In the genomic region with DNA sequence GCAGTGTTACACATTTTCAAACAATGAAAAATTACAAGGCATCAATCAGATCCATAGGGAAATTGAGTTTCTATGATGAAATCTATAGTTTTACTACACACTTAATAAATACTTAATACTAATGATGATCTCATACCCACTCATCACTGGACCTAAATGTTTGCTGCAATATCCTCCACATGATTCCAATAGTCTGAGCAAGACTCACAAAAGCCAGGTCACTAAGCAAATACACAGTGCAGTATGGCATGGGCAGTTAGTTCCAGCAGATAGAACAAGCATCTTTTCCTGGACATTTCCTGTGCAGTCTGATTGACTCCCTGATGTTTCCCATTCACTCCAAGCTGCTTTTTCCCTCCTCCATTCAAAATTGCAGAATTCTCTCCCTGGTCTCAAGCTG, we compare ENCODE assay signal across 37 cellular contexts.
"Had no signal": no experiment of that assay in that cellular context is flagged by ENCODE, and none has a peak within 500 bp of the region (broad histone marks: within the 10 kb centered on the region; RNA-seq: fewer than 3 reads in every experiment).

No MANE protein-coding gene starts in this region.

- H3K4me3 ChIP-seq: body of pancreas, cardiac muscle cell, coronary artery, dorsolateral prefrontal cortex, lower lobe of right lung, neural progenitor cell, psoas muscle, right atrium auricular region, smooth muscle cell, upper lobe of left lung had no signal

- H3K27ac ChIP-seq: body of pancreas, cardiac muscle cell, coronary artery, dorsolateral prefrontal cortex, lower lobe of right lung, neural progenitor cell, parathyroid adenoma, psoas muscle, right atrium auricular region, upper lobe of left lung, WERI-Rb-1 had no signal

- H3K27me3 Mint-ChIP-seq: activated CD4-positive, alpha-beta memory T cell treated with anti-CD3 and anti-CD28 coated beads, Interleukin-2, amount 10 ng/mL, durations not matched to agents 7 days and 5 days; activated CD4-positive, alpha-beta T cell treated with anti-CD3 and anti-CD28 coated beads, Interleukin-2, amount 10 ng/mL, durations not matched to agents 7 days and 5 days; activated naive CD8-positive, alpha-beta T cell; activated T-cell treated with anti-CD3 and anti-CD28 coated beads, Interleukin-2, amount 50 U/mL, for 24 hours; stimulated activated memory B cell treated with anti-CD40 and anti-IgM and Interleukin-4, amounts not matched to agents 10 μg/mL and 1 μg/mL and 100 μg/mL, for 72 hours; stimulated activated naive CD8-positive, alpha-beta T cell treated with anti-CD3 and anti-CD28 coated beads, Interleukin-15, amount 100 ng/mL, for 72 hours had no signal

- H3K4me1 Mint-ChIP-seq: activated CD4-positive, alpha-beta memory T cell treated with anti-CD3 and anti-CD28 coated beads, Interleukin-2, amount 10 ng/mL, durations not matched to agents 7 days and 5 days; activated CD4-positive, alpha-beta T cell treated with anti-CD3 and anti-CD28 coated beads, Interleukin-2, amount 10 ng/mL, durations not matched to agents 7 days and 5 days; natural killer cell; stimulated activated memory B cell treated with anti-CD40 and anti-IgM and Interleukin-4, amounts not matched to agents 10 μg/mL and 1 μg/mL and 100 μg/mL, for 72 hours; stimulated activated naive CD8-positive, alpha-beta T cell treated with anti-CD3 and anti-CD28 coated beads, Interleukin-15, amount 100 ng/mL, for 72 hours had no signal

- H3K36me3 ChIP-seq: cardiac muscle cell, lower lobe of right lung, neural progenitor cell, right atrium auricular region, upper lobe of left lung, WERI-Rb-1 had no signal

- H3K9me3 ChIP-seq: body of pancreas, lower lobe of right lung, psoas muscle, right atrium auricular region, upper lobe of left lung had no signal

- H3K4me1 ChIP-seq: body of pancreas, lower lobe of right lung, neural progenitor cell, parathyroid adenoma, psoas muscle, right atrium auricular region, upper lobe of left lung had no signal

- ATAC-seq: body of pancreas; left lobe of liver; lower lobe of right lung; natural killer cell; psoas muscle; stimulated activated memory B cell treated with anti-CD40 and anti-IgM and Interleukin-4, amounts not matched to agents 10 μg/mL and 1 μg/mL and 100 μg/mL, for 72 hours; stimulated activated naive CD8-positive, alpha-beta T cell treated with anti-CD3 and anti-CD28 coated beads, Interleukin-15, amount 100 ng/mL, for 72 hours had no signal

- H3K36me3 Mint-ChIP-seq: activated naive CD8-positive, alpha-beta T cell; natural killer cell; neural progenitor cell; stimulated activated memory B cell treated with anti-CD40 and anti-IgM and Interleukin-4, amounts not matched to agents 10 μg/mL and 1 μg/mL and 100 μg/mL, for 72 hours had no signal

- H3K27me3 ChIP-seq: body of pancreas, cardiac muscle cell, dorsolateral prefrontal cortex, neural progenitor cell, right atrium auricular region, upper lobe of left lung had no signal

- H3K4me3 Mint-ChIP-seq: activated CD4-positive, alpha-beta memory T cell treated with anti-CD3 and anti-CD28 coated beads, Interleukin-2, amount 10 ng/mL, durations not matched to agents 7 days and 5 days; activated CD4-positive, alpha-beta T cell treated with anti-CD3 and anti-CD28 coated beads, Interleukin-2, amount 10 ng/mL, durations not matched to agents 7 days and 5 days; activated naive CD8-positive, alpha-beta T cell; activated T-cell treated with anti-CD3 and anti-CD28 coated beads, Interleukin-2, amount 50 U/mL, for 24 hours; natural killer cell; neural progenitor cell; stimulated activated memory B cell treated with anti-CD40 and anti-IgM and Interleukin-4, amounts not matched to agents 10 μg/mL and 1 μg/mL and 100 μg/mL, for 72 hours; stimulated activated naive CD8-positive, alpha-beta T cell treated with anti-CD3 and anti-CD28 coated beads, Interleukin-15, amount 100 ng/mL, for 72 hours; T-helper 1 cell treated with Interleukin-12 subunit alpha and Interleukin-12 subunit beta and Interleukin-4 antibody, amounts not matched to agents 30 μg/mL and 1 μg/mL, for 36 hours had no signal

- DNase-seq: activated CD4-positive, alpha-beta memory T cell treated with anti-CD3 and anti-CD28 coated beads, Interleukin-2, amount 10 ng/mL, durations not matched to agents 7 days and 5 days; activated CD4-positive, alpha-beta T cell treated with anti-CD3 and anti-CD28 coated beads, Interleukin-2, amount 10 ng/mL, durations not matched to agents 7 days and 5 days; activated CD4-positive, CD25-positive, alpha-beta regulatory T cell treated with anti-CD3 and anti-CD28 coated beads, Interleukin-2, amount 50 U/mL, for 72 hours; activated CD8-positive, alpha-beta memory T cell treated with anti-CD3 and anti-CD28 coated beads, Interleukin-2, amount 50 U/mL, for 48 hours; activated naive CD4-positive, alpha-beta T cell treated with Interleukin-2 at 50 U/mL for 16 hours; activated T-cell treated with anti-CD3 and anti-CD28 coated beads, Interleukin-2, amount 50 U/mL, for 24 hours; aorta; body of pancreas; dorsolateral prefrontal cortex; effector memory CD4-positive, alpha-beta T cell; erythroblast; head of caudate nucleus; hippocampal formation; kidney; lower lobe of right lung; mesendoderm; natural killer cell; occipital lobe; psoas muscle; stimulated activated CD4-positive, alpha-beta T cell treated with anti-CD3 and anti-CD28 coated beads, Interleukin-1b, Interleukin-23, amount 100 ng/mL, for 48 hours; stimulated activated CD4-positive, alpha-beta T cell treated with anti-CD3 and anti-CD28 coated beads, Interleukin-4, amount 100 ng/mL, for 4 hours; stimulated activated CD8-positive, alpha-beta memory T cell treated with anti-CD3 and anti-CD28 coated beads, Interleukin-4, amount 100 ng/mL, for 48 hours; stimulated activated naive CD8-positive, alpha-beta T cell treated with anti-CD3 and anti-CD28 coated beads, Interleukin-15, amount 100 ng/mL, for 72 hours; substantia nigra; T-helper 9 cell; upper lobe of left lung; WERI-Rb-1 had no signal

- H3K9me3 Mint-ChIP-seq: activated CD4-positive, alpha-beta T cell treated with anti-CD3 and anti-CD28 coated beads, Interleukin-2, amount 10 ng/mL, durations not matched to agents 7 days and 5 days; activated T-cell treated with anti-CD3 and anti-CD28 coated beads, Interleukin-2, amount 50 U/mL, for 24 hours; neural progenitor cell; stimulated activated memory B cell treated with anti-CD40 and anti-IgM and Interleukin-4, amounts not matched to agents 10 μg/mL and 1 μg/mL and 100 μg/mL, for 72 hours; T-helper 1 cell treated with Interleukin-12 subunit alpha and Interleukin-12 subunit beta and Interleukin-4 antibody, amounts not matched to agents 30 μg/mL and 1 μg/mL, for 36 hours had no signal

- H3K27ac Mint-ChIP-seq: activated CD4-positive, alpha-beta memory T cell treated with anti-CD3 and anti-CD28 coated beads, Interleukin-2, amount 10 ng/mL, durations not matched to agents 7 days and 5 days; activated CD4-positive, alpha-beta T cell treated with anti-CD3 and anti-CD28 coated beads, Interleukin-2, amount 10 ng/mL, durations not matched to agents 7 days and 5 days; activated naive CD8-positive, alpha-beta T cell; activated T-cell treated with anti-CD3 and anti-CD28 coated beads, Interleukin-2, amount 50 U/mL, for 24 hours; natural killer cell; neural progenitor cell; stimulated activated memory B cell treated with anti-CD40 and anti-IgM and Interleukin-4, amounts not matched to agents 10 μg/mL and 1 μg/mL and 100 μg/mL, for 72 hours; stimulated activated naive CD8-positive, alpha-beta T cell treated with anti-CD3 and anti-CD28 coated beads, Interleukin-15, amount 100 ng/mL, for 72 hours; T-helper 1 cell treated with Interleukin-12 subunit alpha and Interleukin-12 subunit beta and Interleukin-4 antibody, amounts not matched to agents 30 μg/mL and 1 μg/mL, for 36 hours had no signal
